In the genomic region with DNA sequence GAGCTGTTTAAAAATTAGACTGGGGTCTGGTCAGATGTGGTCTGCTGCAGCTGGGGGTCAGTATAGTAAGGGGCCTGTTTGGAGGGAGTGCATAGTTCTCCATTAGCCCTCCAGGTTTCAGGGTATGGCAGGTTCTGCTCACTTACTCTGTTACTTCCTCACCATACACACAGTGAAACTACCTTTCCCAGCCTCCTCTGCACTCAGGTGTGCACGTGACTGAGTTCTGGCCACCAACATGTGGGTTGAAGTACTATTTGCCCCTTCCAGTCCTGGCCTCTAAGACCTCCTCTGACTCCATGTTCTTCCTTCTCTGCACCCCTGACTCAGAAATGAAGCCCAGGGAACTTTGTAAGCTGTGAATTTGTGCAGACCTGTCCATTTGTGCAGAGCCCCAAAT, we compare ENCODE assay signal across 27 cellular contexts.
DNase-seq lines count a peak whose midpoint lies in the region; ATAC-seq, FAIRE-seq and TF ChIP-seq lines count a peak whose summit lies in the region.
"Had no signal": no experiment of that assay in that cellular context is flagged by ENCODE, and none has a peak within 500 bp of the region (broad histone marks: within the 10 kb centered on the region; RNA-seq: fewer than 3 reads in every experiment).

No MANE protein-coding gene starts in this region.

- no peaks in the 10 kb centered on the region for H3K9me3 Mint-ChIP-seq in GM23338
- H3K9me3 Mint-ChIP-seq: IgD-negative memory B cell had no signal

- H3K27me3 Mint-ChIP-seq in GM23338 (ENCODE audit: insufficient read depth, low read depth, poor library complexity) = no peaks in the 10 kb centered on the region

- no peak overlapping the region for H2BK5ac ChIP-seq in mesendoderm (ENCODE audit: low read length)

- H3K4me1 ChIP-seq in GM23338 (ENCODE audit: insufficient read depth) (no peaks in the 10 kb centered on the region), K562 (replicated peaks in 1 of 2; ENCODE audit: control insufficient read depth in 2 of 2, insufficient read depth in 2 of 2, low read length in 2 of 2) (no peaks in the 10 kb centered on the region), mucosa of descending colon (ENCODE audit: low read depth) (no peaks in the 10 kb centered on the region), adrenal gland (replicated peaks in 1 of 2) (peaks cover 0 to 12% of the 10 kb centered on the region in 2 donors), mesendoderm (ENCODE audit: control insufficient read depth, low read depth, low read length) (no peaks in the 10 kb centered on the region)
- H3K4me1 ChIP-seq: HAP-1 had no signal

- in situ Hi-C loops in K562 (cut with MboI) = no loop called here

- TF ChIP-seq POLR2A in K562 (conservative IDR thresholded peaks at IDR 0.05) (no peak), adrenal gland (IDR thresholded peaks at IDR 0.05) (no peak)

- TF ChIP-seq EP300 in K562 (IDR thresholded peaks at IDR 0.05; ENCODE audit: low read length) = no peak

- no peak overlapping the region for H2BK120ac ChIP-seq in mesendoderm (ENCODE audit: low read depth, low read length)

- H3K4me2 ChIP-seq in GM23338 (no peak overlapping the region), K562 (ENCODE audit: insufficient read depth, low read length) (no peak overlapping the region), mesendoderm (ENCODE audit: low read length) (no peak overlapping the region)
- H3K4me2 ChIP-seq: PC-9 had no signal

- H3K27me3 ChIP-seq in GM23338 (ENCODE audit: insufficient read depth) (no peaks in the 10 kb centered on the region), K562 (ENCODE audit: control insufficient read depth in 2 of 2, insufficient read depth in 2 of 2, low read length in 2 of 2) (no peaks in the 10 kb centered on the region), adrenal gland (no peaks in the 10 kb centered on the region), mesendoderm (ENCODE audit: insufficient read depth, low read length, poor library complexity) (no peaks in the 10 kb centered on the region)

- no peak overlapping the region for H3K4ac ChIP-seq in mesendoderm (ENCODE audit: low read depth, low read length)

- H3K23ac ChIP-seq in mesendoderm (ENCODE audit: low read length) = no peak overlapping the region

- CTCF ChIA-PET in K562 (lab: Yijun Ruan, JAX; ENCODE audit: low intra/inter-chr PET ratio) = no interaction called here

- no peak overlapping the region for H4K8ac ChIP-seq in mesendoderm (ENCODE audit: low read depth, low read length)

- no peaks in the 10 kb centered on the region for H3K4me1 Mint-ChIP-seq in GM23338
- H3K4me1 Mint-ChIP-seq: CD8-positive, alpha-beta memory T cell had no signal

- no peak overlapping the region for H2BK15ac ChIP-seq in mesendoderm (replicated peaks; ENCODE audit: low read depth)

- H3K9me2 ChIP-seq in GM23338 (ENCODE audit: insufficient read depth) = no peaks in the 10 kb centered on the region; the same call in 1 of the 2 replicates

- H3K36me3 ChIP-seq in GM23338 (ENCODE audit: insufficient read depth) (no peaks in the 10 kb centered on the region), K562 (ENCODE audit: control insufficient read depth, insufficient read depth, low read length) (no peaks in the 10 kb centered on the region), mucosa of descending colon (ENCODE audit: low read depth) (no peaks in the 10 kb centered on the region), adrenal gland (replicated peaks in 1 of 2) (no peaks in the 10 kb centered on the region), mesendoderm (ENCODE audit: control insufficient read depth, insufficient read depth, low read length) (no peaks in the 10 kb centered on the region)
- H3K36me3 ChIP-seq: HAP-1 had no signal

- DNase-seq in GM23338 (ENCODE audit: low spot score) = peak; percentile 16
- peak; percentile 16 for DNase-seq in NAMALWA (ENCODE audit: low spot score)
- DNase-seq in K562 (ENCODE audit: extremely low read depth in 1 of 4, low spot score in 3 of 4) = no peak
- DNase-seq in mucosa of descending colon = no peak
- no peak for DNase-seq in adrenal gland
- DNase-seq in NCI-H146 treated with DMSO at 0.1 percent for 48 hours (lab: John Stamatoyannopoulos, UW; ENCODE audit: unreplicated experiment) = no peak
- no peak for DNase-seq in mesendoderm
- DNase-seq: Calu3; CD8-positive, alpha-beta memory T cell; DMS153; Kasumi-1; NCI-H1048; NCI-H1417 treated with DMSO at 0.1 percent for 48 hours; NCI-H187 treated with DMSO at 0.1 percent for 48 hours; NCI-H2107; NCI-H446 treated with DMSO at 0.1 percent for 48 hours; NCI-H526 treated with DMSO at 0.1 percent for 48 hours; PC-9; SIG-M5 had no signal

- H3K4me3 ChIP-seq in GM23338 = no peak overlapping the region
- no peak overlapping the region for H3K4me3 ChIP-seq in K562
- no peak overlapping the region for H3K4me3 ChIP-seq in mucosa of descending colon
- no peak overlapping the region for H3K4me3 ChIP-seq in adrenal gland
- H3K4me3 ChIP-seq in mesendoderm (ENCODE audit: low read length) = no peak overlapping the region
- H3K4me3 ChIP-seq: HAP-1, PC-9 had no signal

- H3K27ac ChIP-seq in GM23338 (ENCODE audit: low read depth) = no peak overlapping the region
- H3K27ac ChIP-seq in K562 (ENCODE audit: extremely low read depth, low read depth, low read length) = no peak overlapping the region
- H3K27ac ChIP-seq in adrenal gland = no peak overlapping the region
- H3K27ac ChIP-seq in mesendoderm (ENCODE audit: low read depth, low read length) = no peak overlapping the region
- H3K27ac ChIP-seq: C4-2B, PC-9 had no signal

- H2AFZ ChIP-seq in GM23338 (peak overlapping the region; percentile 93), K562 (ENCODE audit: low read depth, low read length) (no peak overlapping the region)
- H2AFZ ChIP-seq: PC-9 had no signal

- POLR2A ChIA-PET in K562 (lab: Yijun Ruan, JAX) = interaction anchor here (0.5 to 0.7 kb wide), 2 partner anchors 42 to 142 kb away, joined by 3 to 7 read pairs; no protein-coding TSS in a partner anchor

- no peak overlapping the region for H3K18ac ChIP-seq in mesendoderm (ENCODE audit: low read length)

- TF ChIP-seq RAD21 in K562 (CRISPR knock-in tag; conservative IDR thresholded peaks at IDR 0.05 in 1 of 2, IDR thresholded peaks at IDR 0.05 in 1 of 2) = no peak

- BruUV-seq in K562 (replicated peaks; lab: Mats Ljungman, UMichigan) = no TSS peak

- no peak overlapping the region for H3K27ac Mint-ChIP-seq in GM23338
- H3K27ac Mint-ChIP-seq: CD8-positive, alpha-beta memory T cell; IgD-negative memory B cell had no signal

- H3F3A ChIP-seq in GM23338 (replicated peaks; ENCODE audit: low read depth) = no peaks in the 10 kb centered on the region

- no peak overlapping the region for H2AK5ac ChIP-seq in mesendoderm (ENCODE audit: low read length)

- H3K9me1 ChIP-seq in K562 (ENCODE audit: control insufficient read depth, insufficient read depth, low read length) = no peaks in the 10 kb centered on the region

- FAIRE-seq in K562 (lab: Jason Lieb, UNC) = no peak
- FAIRE-seq: A204.1, G401.6, GM19239 had no signal

- no peaks in the 10 kb centered on the region for H3K79me1 ChIP-seq in mesendoderm (ENCODE audit: low read length)

- TF ChIP-seq CTCF in GM23338 (conservative IDR thresholded peaks at IDR 0.05; ENCODE audit: low read depth in 2 of 2) (no peak), K562 (IDR thresholded peaks at IDR 0.05 in 2 of 3, conservative IDR thresholded peaks at IDR 0.05 in 1 of 3; ENCODE audit: insufficient read depth in 2 of 3, low read depth in 1 of 3, low read length in 3 of 3) (no peak), mucosa of descending colon (IDR thresholded peaks at IDR 0.05) (no peak), adrenal gland (IDR thresholded peaks at IDR 0.05) (no peak)

- no peaks in the 10 kb centered on the region for H4K20me1 ChIP-seq in GM23338 (replicated peaks; ENCODE audit: insufficient read depth)
- no peaks in the 10 kb centered on the region for H4K20me1 ChIP-seq in K562 (replicated peaks; ENCODE audit: control insufficient read depth, insufficient read depth, low read length)

- H3K9ac ChIP-seq in K562 (ENCODE audit: insufficient read depth in 1 of 2, low read depth in 2 of 2, low read length in 2 of 2) (no peak overlapping the region), mesendoderm (ENCODE audit: low read length) (no peak overlapping the region)

- no peak overlapping the region for H3K4me3 Mint-ChIP-seq in GM23338
- H3K4me3 Mint-ChIP-seq: CD8-positive, alpha-beta memory T cell; IgD-negative memory B cell had no signal

- H3K9me3 ChIP-seq in K562 (replicated peaks; ENCODE audit: control insufficient read depth, insufficient read depth, low read depth, low read length) (no peaks in the 10 kb centered on the region), mucosa of descending colon (no peaks in the 10 kb centered on the region), adrenal gland (replicated peaks in 1 of 3) (no peaks in the 10 kb centered on the region)
- H3K9me3 ChIP-seq: HAP-1 had no signal

- no peaks in the 10 kb centered on the region for H3K36me3 Mint-ChIP-seq in GM23338 (ENCODE audit: low read depth)
- H3K36me3 Mint-ChIP-seq: CD8-positive, alpha-beta memory T cell had no signal

- H3K56ac ChIP-seq in mesendoderm (ENCODE audit: low read length) = no peak overlapping the region

- 0% methylated on average over 1 of the region's 1 CpG for WGBS in K562 (ENCODE audit: insufficient coverage, low coverage, missing lambda C conversion rate)
- WGBS in adrenal gland, 4 donors = 67 to 87% (median 78%) methylated on average over 1 of the region's 1 CpG
- no CpG with 5 or more reads among the region's 1 CpG for WGBS in mesendoderm (ENCODE audit: extremely low coverage, insufficient coverage, low lambda C conversion rate)

- no peak overlapping the region for H4K5ac ChIP-seq in mesendoderm (ENCODE audit: low read length)

- intact Hi-C loops in K562 (cut with micrococcal nuclease) (no loop called here), mucosa of descending colon (cut with DNase I, micrococcal nuclease) (no loop called here), adrenal gland (cut with DNase I) (no loop called here)

- no peaks in the 10 kb centered on the region for H3K79me2 ChIP-seq in GM23338 (replicated peaks; ENCODE audit: insufficient read depth)
- H3K79me2 ChIP-seq in K562 (ENCODE audit: control insufficient read depth, insufficient read depth, low read length) = no peaks in the 10 kb centered on the region
- H3K79me2 ChIP-seq in mesendoderm (ENCODE audit: control insufficient read depth, insufficient read depth, low read length) = no peaks in the 10 kb centered on the region

- peak; percentile 52; the same call in 2 of the 3 replicates for ATAC-seq in GM23338
- peak; percentile 38; the same call in 2 of the 3 replicates for ATAC-seq in K562
- ATAC-seq in mucosa of descending colon = peak; percentile 10
- no peak for ATAC-seq in HG02678 (IDR thresholded peaks at IDR 0.05; ENCODE audit: unreplicated experiment)
- ATAC-seq: SK-N-SH treated with all-trans-retinoic acid at 6 μM for 48 hours had no signal

TF ChIP-seq in GM23338, 12 proteins besides CTCF, POLR2A, EP300 and RAD21 (continues in another document):
- no peak for TF ChIP-seq ZNF331 (CRISPR knock-in tag; IDR thresholded peaks at IDR 0.05; ENCODE audit: low read depth)
- TF ChIP-seq EZH2 (IDR thresholded peaks at IDR 0.05; ENCODE audit: low read depth, unreplicated experiment) = no peak

TF ChIP-seq in K562, 482 proteins besides CTCF, POLR2A, EP300 and RAD21 (continues in another document):
- peak; percentile 51 for TF ChIP-seq HCFC1 (IDR thresholded peaks at IDR 0.05; ENCODE audit: low read depth, low read length)

Comparison
In these comparisons a context has a peak if more than half of its experiments do, and no peak if none do; other contexts are left out.
1. DNase-seq: peak in GM23338 (single experiment) and NAMALWA (single experiment); none in K562 (0 of 4), mucosa of descending colon (0 of 3), adrenal gland (0 of 7), NCI-H146 treated with DMSO at 0.1 percent for 48 hours (single experiment) and mesendoderm (single experiment).